Comparison of ENCODE assay signal across 13 cellular contexts in genomic region chr12:106771425-106771824, GRCh38.
"Had no signal": no experiment of that assay in that cellular context is flagged by ENCODE, and none has a peak within 500 bp of the region (broad histone marks: within the 10 kb centered on the region; RNA-seq: fewer than 3 reads in every experiment).

No MANE protein-coding gene starts in this region.

- ATAC-seq: left lung; stimulated activated memory B cell treated with anti-CD40 and anti-IgM and Interleukin-4, amounts not matched to agents 10 μg/mL and 1 μg/mL and 100 μg/mL, for 72 hours had no signal

- DNase-seq: activated CD4-positive, alpha-beta T cell treated with anti-CD3 and anti-CD28 coated beads, Interleukin-2, amount 50 U/mL, for 1 hour; activated CD4-positive, CD25-positive, alpha-beta regulatory T cell; activated CD8-positive, alpha-beta memory T cell treated with anti-CD3 and anti-CD28 coated beads for 24 hours; activated gamma-delta T cell treated with Interleukin-2 at 50 U/mL for 16 hours; activated naive CD8-positive, alpha-beta T cell treated with anti-CD3 and anti-CD28 coated beads for 36 hours; cerebellar nuclear complex; head of caudate nucleus; left lung; nephron progenitor cell; stimulated activated CD4-positive, alpha-beta T cell treated with anti-CD3 and anti-CD28 coated beads, Interleukin-2, amount 100 ng/mL, for 48 hours; thyroid gland had no signal

- H3K36me3 ChIP-seq: left lung, thyroid gland had no signal

- H3K9me3 ChIP-seq: left lung, thyroid gland had no signal

- H3K27ac ChIP-seq: left lung, thyroid gland had no signal

- H3K9me3 Mint-ChIP-seq: activated naive CD8-positive, alpha-beta T cell treated with anti-CD3 and anti-CD28 coated beads for 36 hours; dendritic cell treated with granulocyte-macrophage colony-stimulating factor and Interleukin-4, amounts not matched to agents 40 ng/mL and 50 ng/mL, for 4 days; nephron progenitor cell; stimulated activated memory B cell treated with anti-CD40 and anti-IgM and Interleukin-4, amounts not matched to agents 10 μg/mL and 1 μg/mL and 100 μg/mL, for 72 hours had no signal

- H3K27me3 ChIP-seq: thyroid gland had no signal

- H3K4me3 ChIP-seq: left lung, thyroid gland had no signal

- H3K27ac Mint-ChIP-seq: activated naive CD8-positive, alpha-beta T cell treated with anti-CD3 and anti-CD28 coated beads for 36 hours; dendritic cell treated with granulocyte-macrophage colony-stimulating factor and Interleukin-4, amounts not matched to agents 40 ng/mL and 50 ng/mL, for 4 days; nephron progenitor cell; stimulated activated memory B cell treated with anti-CD40 and anti-IgM and Interleukin-4, amounts not matched to agents 10 μg/mL and 1 μg/mL and 100 μg/mL, for 72 hours had no signal

- H3K36me3 Mint-ChIP-seq: activated naive CD8-positive, alpha-beta T cell treated with anti-CD3 and anti-CD28 coated beads for 36 hours; stimulated activated memory B cell treated with anti-CD40 and anti-IgM and Interleukin-4, amounts not matched to agents 10 μg/mL and 1 μg/mL and 100 μg/mL, for 72 hours had no signal

- H3K27me3 Mint-ChIP-seq: activated naive CD8-positive, alpha-beta T cell treated with anti-CD3 and anti-CD28 coated beads for 36 hours had no signal

- H3K4me3 Mint-ChIP-seq: activated naive CD8-positive, alpha-beta T cell treated with anti-CD3 and anti-CD28 coated beads for 36 hours; dendritic cell treated with granulocyte-macrophage colony-stimulating factor and Interleukin-4, amounts not matched to agents 40 ng/mL and 50 ng/mL, for 4 days; nephron progenitor cell; stimulated activated memory B cell treated with anti-CD40 and anti-IgM and Interleukin-4, amounts not matched to agents 10 μg/mL and 1 μg/mL and 100 μg/mL, for 72 hours had no signal
